Comparison of ENCODE assay signal across 10 cellular contexts in the genomic region with DNA sequence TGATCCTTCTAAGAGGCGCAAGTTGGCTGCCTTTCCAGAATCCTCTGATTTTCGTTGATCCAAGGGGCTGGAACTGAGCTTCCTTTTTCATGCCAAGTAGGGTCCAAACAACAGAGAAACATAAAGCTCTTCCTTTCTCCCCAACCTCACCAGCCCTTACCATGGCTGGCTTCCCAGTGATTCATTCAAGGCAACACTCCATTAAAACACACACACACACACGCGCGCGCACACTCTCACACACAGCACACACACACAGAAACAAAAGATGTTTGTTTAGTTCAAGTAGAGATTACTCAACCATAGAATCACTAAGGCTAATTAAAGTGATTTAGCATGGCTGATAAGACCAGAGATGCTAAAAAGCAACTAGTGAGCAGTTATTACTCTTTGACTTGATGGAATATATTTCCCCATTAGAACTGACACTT. TPM values are rescaled to one million over a fixed set of nuclear protein-coding genes. Genes with fewer than 3 reads are reported as not detected.
DNase-seq lines count a peak whose midpoint lies in the region; ATAC-seq and TF ChIP-seq lines count a peak whose summit lies in the region.
"Had no signal": no experiment of that assay in that cellular context is flagged by ENCODE, and none has a peak within 500 bp of the region (broad histone marks: within the 10 kb centered on the region; RNA-seq: fewer than 3 reads in every experiment).

No MANE protein-coding gene starts in this region.

- H3K36me3 ChIP-seq in osteoblast (ENCODE audit: insufficient read depth, low read length), result peaks cover 7% of the 10 kb centered on the region

- H3K4me2 ChIP-seq in osteoblast (ENCODE audit: insufficient read depth, low read length), result no peak overlapping the region

- H3K9me3 ChIP-seq in osteoblast (ENCODE audit: low read depth, low read length), result no peaks in the 10 kb centered on the region
- H3K9me3 ChIP-seq in T-helper 17 cell (ENCODE audit: control insufficient read depth, low read length, poor library complexity, severe bottlenecking), result no peaks in the 10 kb centered on the region

- DNase-seq in DMS79 treated with DMSO at 0.1 percent for 48 hours (lab: John Stamatoyannopoulos, UW) (peak; percentile 93), NCI-H2196 (lab: John Stamatoyannopoulos, UW; ENCODE audit: unreplicated experiment) (peak; percentile 63), epithelial cell of esophagus (ENCODE audit: low read depth) (peak; percentile 67), osteoblast (ENCODE audit: insufficient read length, low spot score, missing footprints) (peak; percentile 88), T-helper 17 cell (no peak), progenitor cell of endocrine pancreas (ENCODE audit: low spot score, unreplicated experiment) (no peak), SHP77 treated with DMSO at 0.1 percent for 48 hours (lab: John Stamatoyannopoulos, UW) (no peak)
- no peak for DNase-seq in activated naive CD4-positive, alpha-beta T cell treated with Interleukin-2 at 50 U/mL for 16 hours

- peak overlapping the region; percentile 5 for H3K27ac ChIP-seq in osteoblast (ENCODE audit: low read depth, low read length)
- H3K27ac ChIP-seq: HL-60 had no signal

- peaks cover 34% of the 10 kb centered on the region for H4K20me1 ChIP-seq in osteoblast (ENCODE audit: insufficient read depth, low read length)

- no peaks in the 10 kb centered on the region for H3K79me2 ChIP-seq in osteoblast (ENCODE audit: insufficient read depth, low read length)

- no peak overlapping the region for H2AFZ ChIP-seq in osteoblast (ENCODE audit: low read length)

- no peak overlapping the region for H3K4me3 Mint-ChIP-seq in T-helper 17 cell
- no peak overlapping the region for H3K4me3 Mint-ChIP-seq in progenitor cell of endocrine pancreas (ENCODE audit: low read depth)
- H3K4me3 Mint-ChIP-seq: activated naive CD4-positive, alpha-beta T cell treated with anti-CD3 and anti-CD28 coated beads, Interleukin-2, amount 10 ng/mL, durations not matched to agents 7 days and 5 days had no signal

- H3K27ac Mint-ChIP-seq in T-helper 17 cell, result no peak overlapping the region
- H3K27ac Mint-ChIP-seq in progenitor cell of endocrine pancreas, result no peak overlapping the region
- H3K27ac Mint-ChIP-seq: activated naive CD4-positive, alpha-beta T cell treated with anti-CD3 and anti-CD28 coated beads, Interleukin-2, amount 10 ng/mL, durations not matched to agents 7 days and 5 days had no signal

- no peaks in the 10 kb centered on the region for H3K27me3 Mint-ChIP-seq in T-helper 17 cell
- no peaks in the 10 kb centered on the region for H3K27me3 Mint-ChIP-seq in progenitor cell of endocrine pancreas
- H3K27me3 Mint-ChIP-seq: activated naive CD4-positive, alpha-beta T cell treated with anti-CD3 and anti-CD28 coated beads, Interleukin-2, amount 10 ng/mL, durations not matched to agents 7 days and 5 days had no signal

- no peaks in the 10 kb centered on the region for H3K27me3 ChIP-seq in osteoblast (ENCODE audit: insufficient read depth, low read length)

- peaks cover 5% of the 10 kb centered on the region for H3K4me1 Mint-ChIP-seq in T-helper 17 cell
- H3K4me1 Mint-ChIP-seq in progenitor cell of endocrine pancreas (ENCODE audit: low read depth), result peaks cover 13% of the 10 kb centered on the region
- H3K4me1 Mint-ChIP-seq: activated naive CD4-positive, alpha-beta T cell treated with anti-CD3 and anti-CD28 coated beads, Interleukin-2, amount 10 ng/mL, durations not matched to agents 7 days and 5 days had no signal

- H3K9me3 Mint-ChIP-seq in progenitor cell of endocrine pancreas (ENCODE audit: low read depth), result no peaks in the 10 kb centered on the region
- H3K9me3 Mint-ChIP-seq: activated naive CD4-positive, alpha-beta T cell treated with anti-CD3 and anti-CD28 coated beads, Interleukin-2, amount 10 ng/mL, durations not matched to agents 7 days and 5 days had no signal

- H3K36me3 Mint-ChIP-seq in T-helper 17 cell (ENCODE audit: low read depth) (peaks cover 3% of the 10 kb centered on the region), progenitor cell of endocrine pancreas (ENCODE audit: insufficient read depth) (peaks cover 2% of the 10 kb centered on the region)

- TF ChIP-seq CTCF in epithelial cell of esophagus (IDR thresholded peaks at IDR 0.05; ENCODE audit: insufficient read depth, low read depth, low read length, missing control alignments) (no peak), osteoblast (IDR thresholded peaks at IDR 0.05; ENCODE audit: extremely low read depth, low read depth, low read length) (no peak), progenitor cell of endocrine pancreas (IDR thresholded peaks at IDR 0.05; ENCODE audit: unreplicated experiment) (no peak)

- ATAC-seq in T-helper 17 cell, result no peak

- no peak overlapping the region for H3K4me3 ChIP-seq in epithelial cell of esophagus (ENCODE audit: low read length)
- no peak overlapping the region for H3K4me3 ChIP-seq in osteoblast (ENCODE audit: insufficient read depth, low read length)

- H3K4me1 ChIP-seq in osteoblast (ENCODE audit: insufficient read depth, low read length), result peaks cover 35% of the 10 kb centered on the region

RNA-seq across cellular contexts. Expression of a gene that starts 13.0 kb away (rescaled TPM):
- total RNA-seq in osteoblast, result not detected in 2 replicates
- not detected for total RNA-seq in T-helper 17 cell
- total RNA-seq in progenitor cell of endocrine pancreas, result not detected in 2 replicates

RNA-seq across cellular contexts. Expression of a gene that starts 24.4 kb away (rescaled TPM):
- not detected in 2 replicates for total RNA-seq in osteoblast
- total RNA-seq in T-helper 17 cell, result not detected
- total RNA-seq in progenitor cell of endocrine pancreas, result 0.89 and 1.3 TPM in 2 replicates

Comparison
In these comparisons a context has a peak if more than half of its experiments do, and no peak if none do; other contexts are left out.
1. DNase-seq: peak in DMS79 treated with DMSO at 0.1 percent for 48 hours (single experiment), NCI-H2196 (single experiment), epithelial cell of esophagus (single experiment) and osteoblast (single experiment); none in T-helper 17 cell (0 of 3), progenitor cell of endocrine pancreas (single experiment), activated naive CD4-positive, alpha-beta T cell treated with Interleukin-2 at 50 U/mL for 16 hours (single experiment) and SHP77 treated with DMSO at 0.1 percent for 48 hours (single experiment).